ENCODE assay signal across 1 cellular context in genomic region chr1:154856049-154856448, GRCh38.
TF ChIP-seq lines count a peak whose summit lies in the region.

No MANE protein-coding gene starts in this region.

TF ChIP-seq in HEK293, 187 proteins besides CTCF, POLR2A, EP300 and RAD21 (continued from another document):
- TF ChIP-seq, protein P1, sequence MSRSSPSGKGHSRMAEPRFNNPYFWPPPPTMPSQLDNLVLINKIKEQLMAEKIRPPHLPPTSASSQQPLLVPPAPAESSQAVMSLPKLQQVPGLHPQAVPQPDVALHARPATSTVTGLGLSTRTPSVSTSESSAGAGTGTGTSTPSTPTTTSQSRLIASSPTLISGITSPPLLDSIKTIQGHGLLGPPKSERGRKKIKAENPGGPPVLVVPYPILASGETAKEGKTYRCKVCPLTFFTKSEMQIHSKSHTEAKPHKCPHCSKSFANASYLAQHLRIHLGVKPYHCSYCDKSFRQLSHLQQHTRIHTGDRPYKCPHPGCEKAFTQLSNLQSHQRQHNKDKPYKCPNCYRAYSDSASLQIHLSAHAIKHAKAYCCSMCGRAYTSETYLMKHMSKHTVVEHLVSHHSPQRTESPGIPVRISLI (tag by site-specific recombination; IDR thresholded peaks at IDR 0.05) = no peak
